ENCODE assay signal across 22 cellular contexts in the genomic region with DNA sequence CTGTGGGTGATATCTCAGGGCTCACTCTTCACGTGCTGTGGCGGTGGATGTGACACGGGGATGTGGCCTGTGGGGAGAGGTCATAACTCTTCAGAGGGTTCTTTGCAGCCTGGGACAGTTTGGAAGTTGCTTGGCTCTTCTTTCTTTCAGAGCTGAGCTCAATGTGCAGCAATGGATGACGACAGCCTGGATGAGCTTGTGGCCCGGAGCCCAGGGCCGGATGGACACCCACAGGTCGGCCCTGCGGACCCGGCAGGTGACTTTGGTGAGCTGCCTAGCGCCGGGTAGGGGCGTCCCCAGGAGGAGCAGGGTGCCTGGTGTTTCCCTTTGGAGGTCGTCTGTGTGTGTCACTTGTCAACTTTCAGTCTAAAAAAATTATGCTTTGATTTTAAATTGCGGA. TPM values are rescaled to one million over a fixed set of nuclear protein-coding genes. Genes with fewer than 3 reads are reported as not detected.
DNase-seq lines count a peak whose midpoint lies in the region; ATAC-seq and TF ChIP-seq lines count a peak whose summit lies in the region.
"Had no signal": no experiment of that assay in that cellular context is flagged by ENCODE, and none has a peak within 500 bp of the region (broad histone marks: within the 10 kb centered on the region; RNA-seq: fewer than 3 reads in every experiment).

No MANE protein-coding gene starts in this region.

- peaks cover 79% of the 10 kb centered on the region for H4K20me1 ChIP-seq in IMR-90 (ENCODE audit: insufficient read depth, low read length)

- peak overlapping the region; percentile 36; the same call in 1 of the 2 replicates for H3K23ac ChIP-seq in IMR-90 (ENCODE audit: low read depth, low read length)

- H3K14ac ChIP-seq in IMR-90 (replicated peaks; ENCODE audit: low read depth, low read length), result no peak overlapping the region

- H2BK15ac ChIP-seq in IMR-90 (ENCODE audit: low read depth, low read length), result no peak overlapping the region

- peaks cover 28% of the 10 kb centered on the region for H3K4me1 Mint-ChIP-seq in T-helper 2 cell treated with Interferon-gamma antibody and Interleukin-4, amounts not matched to agents 5 μg/mL and 100 μg/mL, for 36 hours (ENCODE audit: low read depth)
- H3K4me1 Mint-ChIP-seq in chondrocyte (ENCODE audit: low read depth), result peaks cover 37% of the 10 kb centered on the region
- H3K4me1 Mint-ChIP-seq in natural killer cell treated with Interleukin-12 subunit alpha and Interleukin-12 subunit beta and Interleukin-15 and Interleukin-18, amount 100 ng/mL, for 72 hours (ENCODE audit: low read depth in 2 of 2), result peaks cover 36 to 41% of the 10 kb centered on the region in 2 donors

- H4K5ac ChIP-seq in IMR-90 (ENCODE audit: low read depth, low read length), result no peak overlapping the region

- H4K91ac ChIP-seq in IMR-90 (ENCODE audit: insufficient read depth, low read depth, low read length), result no peak overlapping the region

- intact Hi-C loops in IMR-90 (cut with micrococcal nuclease), result no loop called here

- in situ Hi-C loops in IMR-90 (cut with MboI; ENCODE audit: low sequenced_read_pairs), result no loop called here

- no peak overlapping the region for H3K4ac ChIP-seq in IMR-90 (ENCODE audit: low read depth, low read length)

- no peak for ATAC-seq in IMR-90 (ENCODE audit: low read depth)
- ATAC-seq in natural killer cell treated with Interleukin-12 subunit alpha and Interleukin-12 subunit beta and Interleukin-15 and Interleukin-18, amount 100 ng/mL, for 72 hours, result no peak

- CTCF ChIA-PET in IMR-90 (lab: Yijun Ruan, JAX), result no interaction called here

- H3K4me1 ChIP-seq in IMR-90 (ENCODE audit: control insufficient read depth, insufficient read depth, low read length), result peaks cover 12% of the 10 kb centered on the region

- H2BK120ac ChIP-seq in IMR-90 (ENCODE audit: low read depth, low read length), result no peak overlapping the region

- no peak overlapping the region for H3K4me3 ChIP-seq in IMR-90 (ENCODE audit: insufficient read depth, low read depth, low read length)
- H3K4me3 ChIP-seq: esophagus muscularis mucosa, skin epidermis had no signal

- no peak overlapping the region for H2BK20ac ChIP-seq in IMR-90 (ENCODE audit: low read depth, low read length)

- H3K9me1 ChIP-seq in IMR-90 (ENCODE audit: insufficient read depth, low read length), result peaks cover 25% of the 10 kb centered on the region

- H3K18ac ChIP-seq in IMR-90 (ENCODE audit: low read depth, low read length), result no peak overlapping the region

- no peak overlapping the region for H3K56ac ChIP-seq in IMR-90 (ENCODE audit: extremely low read depth, insufficient read depth, low read length)

- peaks cover 25% of the 10 kb centered on the region for H3K36me3 ChIP-seq in IMR-90 (ENCODE audit: control insufficient read depth, insufficient read depth, low read length)

- TF ChIP-seq CTCF in IMR-90 (conservative IDR thresholded peaks at IDR 0.05; ENCODE audit: low read depth, low read length) (no peak), chondrocyte (IDR thresholded peaks at IDR 0.05) (no peak)

- H4K8ac ChIP-seq in IMR-90 (ENCODE audit: low read depth in 2 of 2, low read length in 2 of 2), result no peak overlapping the region

- no CpG with 5 or more reads among the region's 14 CpGs for WGBS in IMR-90 (ENCODE audit: extremely low coverage in 2 of 2, insufficient read length in 1 of 2), 2 experiments

- no peak overlapping the region for H2AK5ac ChIP-seq in IMR-90 (ENCODE audit: low read depth, low read length)

- H3K9me3 Mint-ChIP-seq in T-helper 2 cell treated with Interferon-gamma antibody and Interleukin-4, amounts not matched to agents 5 μg/mL and 100 μg/mL, for 36 hours, result no peaks in the 10 kb centered on the region
- no peaks in the 10 kb centered on the region for H3K9me3 Mint-ChIP-seq in chondrocyte (ENCODE audit: low read depth)
- no peaks in the 10 kb centered on the region for H3K9me3 Mint-ChIP-seq in natural killer cell treated with Interleukin-12 subunit alpha and Interleukin-12 subunit beta and Interleukin-15 and Interleukin-18, amount 100 ng/mL, for 72 hours

- H3K9me3 ChIP-seq in IMR-90 (ENCODE audit: control insufficient read depth, insufficient read depth, low read length), result no peaks in the 10 kb centered on the region
- H3K9me3 ChIP-seq: esophagus muscularis mucosa had no signal

- H3K27ac ChIP-seq in IMR-90 (ENCODE audit: insufficient read depth, low read length), result no peak overlapping the region
- H3K27ac ChIP-seq: esophagus muscularis mucosa, parathyroid adenoma, skin epidermis had no signal

- dilution Hi-C loops in IMR-90 (cut with HindIII; ENCODE audit: low sequenced_read_pairs, unreplicated experiment), result no loop called here

- no peak overlapping the region for H3K4me2 ChIP-seq in IMR-90 (ENCODE audit: low read depth, low read length)

- H2AFZ ChIP-seq in IMR-90 (replicated peaks; ENCODE audit: low read length, poor library complexity), result no peak overlapping the region
- H2AFZ ChIP-seq: parathyroid adenoma had no signal

- peak overlapping the region; percentile 50 for H2AK9ac ChIP-seq in IMR-90 (replicated peaks; ENCODE audit: low read depth, low read length, poor library complexity)

- H3K79me1 ChIP-seq in IMR-90 (ENCODE audit: low read depth in 1 of 2, low read length in 2 of 2), result peaks cover 14 to 58% of the 10 kb centered on the region in 2 experiments

- POLR2A ChIA-PET in IMR-90 (lab: Charles Lee; ENCODE audit: unreplicated experiment), result no interaction called here

- H3K27me3 Mint-ChIP-seq in T-helper 2 cell treated with Interferon-gamma antibody and Interleukin-4, amounts not matched to agents 5 μg/mL and 100 μg/mL, for 36 hours (ENCODE audit: low read depth), result no peaks in the 10 kb centered on the region
- H3K27me3 Mint-ChIP-seq in chondrocyte (ENCODE audit: low read depth), result no peaks in the 10 kb centered on the region
- H3K27me3 Mint-ChIP-seq in natural killer cell treated with Interleukin-12 subunit alpha and Interleukin-12 subunit beta and Interleukin-15 and Interleukin-18, amount 100 ng/mL, for 72 hours, result no peaks in the 10 kb centered on the region
- H3K27me3 Mint-ChIP-seq: B cell had no signal

- no peaks in the 10 kb centered on the region for H3K27me3 ChIP-seq in IMR-90 (ENCODE audit: control insufficient read depth, insufficient read depth, low read length)
- H3K27me3 ChIP-seq: esophagus muscularis mucosa had no signal

- BruUV-seq in IMR-90 (replicated peaks; lab: Mats Ljungman, UMichigan), result no TSS peak

- DNase-seq in T-helper 2 cell treated with Interferon-gamma antibody and Interleukin-4, amounts not matched to agents 5 μg/mL and 100 μg/mL, for 36 hours (ENCODE audit: low spot score), result no peak
- no peak for DNase-seq in T-helper 2 cell
- no peak for DNase-seq in IMR-90
- no peak for DNase-seq in chondrocyte (ENCODE audit: low spot score)
- DNase-seq in natural killer cell treated with Interleukin-12 subunit alpha and Interleukin-12 subunit beta and Interleukin-15 and Interleukin-18, amount 100 ng/mL, for 72 hours (ENCODE audit: low spot score), result no peak
- no peak for DNase-seq in NCI-H748 (lab: John Stamatoyannopoulos, UW; ENCODE audit: unreplicated experiment)
- no peak for DNase-seq in NCI-H510A (lab: John Stamatoyannopoulos, UW)
- no peak for DNase-seq in T1000 (lab: John Stamatoyannopoulos, UW)
- DNase-seq: amniotic stem cell; effector CD8-positive, alpha-beta T cell; KG1; NCI-H1930; NCI-H446 treated with DMSO at 0.1 percent for 48 hours; RPMI8226 had no signal

- peak overlapping the region; percentile 9 for H3K4me3 Mint-ChIP-seq in T-helper 2 cell treated with Interferon-gamma antibody and Interleukin-4, amounts not matched to agents 5 μg/mL and 100 μg/mL, for 36 hours
- H3K4me3 Mint-ChIP-seq in chondrocyte (ENCODE audit: unreplicated experiment), result no peak overlapping the region
- peak overlapping the region; percentile 43 for H3K4me3 Mint-ChIP-seq in natural killer cell treated with Interleukin-12 subunit alpha and Interleukin-12 subunit beta and Interleukin-15 and Interleukin-18, amount 100 ng/mL, for 72 hours
- H3K4me3 Mint-ChIP-seq: B cell had no signal

- no peak overlapping the region for H3K9ac ChIP-seq in IMR-90 (ENCODE audit: low read depth, low read length)
- H3K9ac ChIP-seq: parathyroid adenoma had no signal

- no peak overlapping the region for H2BK5ac ChIP-seq in IMR-90 (ENCODE audit: low read depth, low read length, poor library complexity, severe bottlenecking)

- no peak overlapping the region for H3K27ac Mint-ChIP-seq in T-helper 2 cell treated with Interferon-gamma antibody and Interleukin-4, amounts not matched to agents 5 μg/mL and 100 μg/mL, for 36 hours
- peak overlapping the region; percentile 1 for H3K27ac Mint-ChIP-seq in chondrocyte (ENCODE audit: unreplicated experiment)
- peak overlapping the region in 1 of 2 donors; percentile 52 for H3K27ac Mint-ChIP-seq in natural killer cell treated with Interleukin-12 subunit alpha and Interleukin-12 subunit beta and Interleukin-15 and Interleukin-18, amount 100 ng/mL, for 72 hours
- H3K27ac Mint-ChIP-seq: B cell had no signal

- TF ChIP-seq RAD21 in IMR-90 (IDR thresholded peaks at IDR 0.05; ENCODE audit: low read length), result no peak

- TF ChIP-seq POLR2A in IMR-90 (IDR thresholded peaks at IDR 0.05; ENCODE audit: low read depth, low read length), result no peak

- H3K36me3 Mint-ChIP-seq in T-helper 2 cell treated with Interferon-gamma antibody and Interleukin-4, amounts not matched to agents 5 μg/mL and 100 μg/mL, for 36 hours (ENCODE audit: low read depth), result peaks cover 21% of the 10 kb centered on the region
- H3K36me3 Mint-ChIP-seq in chondrocyte (ENCODE audit: low read depth), result peaks cover 6% of the 10 kb centered on the region
- H3K36me3 Mint-ChIP-seq in natural killer cell treated with Interleukin-12 subunit alpha and Interleukin-12 subunit beta and Interleukin-15 and Interleukin-18, amount 100 ng/mL, for 72 hours, result no peaks in the 10 kb centered on the region

RNA-seq across cellular contexts. Expression of gene PHRF1, which starts 5.1 kb away (rescaled TPM):
- total RNA-seq in IMR-90 (2012; rRNA removed) (10.9 and 12.2 TPM in 2 replicates), chondrocyte (24.6 to 34.1 TPM (median 25.9 TPM) in 3 replicates)
- 17.5 and 23.0 TPM in 2 replicates for polyA plus RNA-seq in IMR-90 (2012; rRNA removed)
- polyA plus RNA-seq in IMR-90 (2012; cell fraction: cytosol; rRNA removed), result 16.8 and 17.0 TPM in 2 replicates
- polyA plus RNA-seq in IMR-90 (2012; cell fraction: nucleus; rRNA removed; ENCODE audit: low replicate concordance), result 34.6 and 53.2 TPM in 2 replicates
- total RNA-seq in natural killer cell treated with Interleukin-12 subunit alpha and Interleukin-12 subunit beta and Interleukin-15 and Interleukin-18, amount 100 ng/mL, for 72 hours, result 10 to 100 TPM; 49.2 to 85.7 TPM

RNA-seq across cellular contexts. Expression of gene RASSF7, which starts 20.6 kb away (rescaled TPM):
- total RNA-seq in IMR-90 (2012; rRNA removed) (6.8 and 6.9 TPM in 2 replicates), chondrocyte (20.0 to 31.3 TPM (median 28.7 TPM) in 3 replicates)
- 18.5 and 24.2 TPM in 2 replicates for polyA plus RNA-seq in IMR-90 (2012; rRNA removed)
- 22.9 and 28.1 TPM in 2 replicates for polyA plus RNA-seq in IMR-90 (2012; cell fraction: cytosol; rRNA removed)
- 66.1 and 134 TPM in 2 replicates for polyA plus RNA-seq in IMR-90 (2012; cell fraction: nucleus; rRNA removed; ENCODE audit: low replicate concordance)
- 10 to 100 TPM; 13.3 to 22.9 TPM for total RNA-seq in natural killer cell treated with Interleukin-12 subunit alpha and Interleukin-12 subunit beta and Interleukin-15 and Interleukin-18, amount 100 ng/mL, for 72 hours

RNA-seq across cellular contexts. Expression of gene LMNTD2, which starts 20.8 kb away (rescaled TPM):
- 0.18 and 0.28 TPM in 2 replicates for total RNA-seq in IMR-90 (2012; rRNA removed)
- polyA plus RNA-seq in IMR-90 (2012; rRNA removed), result 1.3 and 2.5 TPM in 2 replicates
- polyA plus RNA-seq in IMR-90 (2012; cell fraction: cytosol; rRNA removed), result 1.1 and 1.7 TPM in 2 replicates
- 22.0 and 37.2 TPM in 2 replicates for polyA plus RNA-seq in IMR-90 (2012; cell fraction: nucleus; rRNA removed; ENCODE audit: low replicate concordance)
- total RNA-seq in chondrocyte, result 3.8 to 6.1 TPM (median 5.5 TPM) in 3 replicates
- total RNA-seq in natural killer cell treated with Interleukin-12 subunit alpha and Interleukin-12 subunit beta and Interleukin-15 and Interleukin-18, amount 100 ng/mL, for 72 hours, result 1 to 10 TPM; 1.1 to 2.1 TPM

RNA-seq across cellular contexts. Expression of gene IRF7, which starts 34.4 kb away (rescaled TPM):
- total RNA-seq in IMR-90 (2012; rRNA removed) (1.4 and 1.6 TPM in 2 replicates), chondrocyte (6.5 to 11.4 TPM (median 7.7 TPM) in 3 replicates)
- 4.5 and 5.8 TPM in 2 replicates for polyA plus RNA-seq in IMR-90 (2012; rRNA removed)
- 3.0 and 6.5 TPM in 2 replicates for polyA plus RNA-seq in IMR-90 (2012; cell fraction: cytosol; rRNA removed)
- 14.5 and 38.2 TPM in 2 replicates for polyA plus RNA-seq in IMR-90 (2012; cell fraction: nucleus; rRNA removed; ENCODE audit: low replicate concordance)
- total RNA-seq in natural killer cell treated with Interleukin-12 subunit alpha and Interleukin-12 subunit beta and Interleukin-15 and Interleukin-18, amount 100 ng/mL, for 72 hours, result 10 to 100 TPM; 33.7 to 34.9 TPM

RNA-seq across cellular contexts. Expression of gene CDHR5, which starts 43.4 kb away (rescaled TPM):
- total RNA-seq in IMR-90 (2012; rRNA removed) (not detected in 2 replicates), chondrocyte (not detected in 3 replicates)
- polyA plus RNA-seq in IMR-90 (2012; rRNA removed), result not detected in 2 replicates
- not detected in 2 replicates for polyA plus RNA-seq in IMR-90 (2012; cell fraction: cytosol; rRNA removed)
- not detected in 2 replicates for polyA plus RNA-seq in IMR-90 (2012; cell fraction: nucleus; rRNA removed; ENCODE audit: low replicate concordance)
- total RNA-seq in natural killer cell treated with Interleukin-12 subunit alpha and Interleukin-12 subunit beta and Interleukin-15 and Interleukin-18, amount 100 ng/mL, for 72 hours, result not detected
- total RNA-seq: A172, B cell, Daoy, lower leg skin, urinary bladder had no signal
